Comparison of ENCODE assay signal across 8 cellular contexts in the genomic region with DNA sequence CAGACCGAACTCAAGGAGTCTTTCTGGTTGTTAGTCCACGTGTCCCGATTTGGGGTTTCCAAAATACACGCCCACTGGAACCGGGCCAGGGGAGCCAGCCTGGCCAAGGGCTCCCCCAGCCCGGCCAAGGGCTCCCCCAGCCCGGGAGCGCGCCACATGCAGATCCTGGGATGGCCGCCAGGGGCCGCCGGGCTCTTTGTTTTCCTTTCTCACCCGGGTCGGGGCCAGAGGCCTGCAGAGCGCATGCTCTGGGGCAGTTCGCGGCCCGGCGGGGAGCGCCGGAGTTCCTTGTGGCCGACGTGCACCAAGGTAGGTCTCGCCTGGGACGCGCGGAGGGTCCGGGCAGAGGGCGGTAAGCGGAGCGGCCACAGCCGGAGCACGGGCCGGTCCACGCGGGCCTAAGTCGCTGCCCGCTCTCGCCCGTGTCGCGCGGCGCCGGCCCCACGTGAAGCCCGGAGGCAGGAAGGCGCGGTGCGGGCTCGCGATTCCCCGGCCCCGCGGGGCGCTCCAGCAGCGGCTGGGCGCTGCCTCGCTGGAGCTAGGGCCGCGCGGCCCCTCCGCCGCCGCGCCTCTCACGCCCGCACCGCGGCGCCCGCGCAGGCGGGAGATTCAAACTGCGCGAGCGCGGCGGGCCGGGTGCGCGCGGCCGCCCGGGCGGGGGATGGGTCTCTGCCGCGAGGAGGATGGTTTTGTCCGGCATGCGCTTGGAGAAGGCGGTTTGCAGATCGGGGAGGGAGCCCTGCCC. TPM values are rescaled to one million over a fixed set of nuclear protein-coding genes. Genes with fewer than 3 reads are reported as not detected.
A peak's percentile ranks its signal among the peaks of the same experiment; 100 is the strongest.
DNase-seq lines count a peak whose midpoint lies in the region; ATAC-seq and TF ChIP-seq lines count a peak whose summit lies in the region.

No MANE protein-coding gene starts in this region.

- peak overlapping the region; percentile 69 for H3K4me3 ChIP-seq in AG09309 (ENCODE audit: control insufficient read depth, low read depth, low read length)
- H3K4me3 ChIP-seq in kidney epithelial cell (ENCODE audit: low read depth, low read length): peak overlapping the region; percentile 76

- no peaks in the 10 kb centered on the region for H3K36me3 ChIP-seq in kidney epithelial cell (ENCODE audit: control insufficient read depth, insufficient read depth, low read length)

- peak; percentile 48 for DNase-seq in AG09309 (ENCODE audit: low read depth)
- peak; percentile 91 for DNase-seq in NCI-H2196 (lab: John Stamatoyannopoulos, UW; ENCODE audit: unreplicated experiment)
- peak; percentile 75 to 83 (median 78) for DNase-seq in activated CD4-positive, CD25-positive, alpha-beta regulatory T cell (lab: John Stamatoyannopoulos, UW)
- peak; percentile 82 for DNase-seq in central memory CD4-positive, alpha-beta T cell
- DNase-seq in kidney epithelial cell (ENCODE audit: low read depth): no peak
- DNase-seq in stimulated activated CD4-positive, alpha-beta T cell treated with anti-CD3 and anti-CD28 coated beads, Interleukin-15, amount 100 ng/mL, for 24 hours: peak; percentile 94

- H3K27me3 ChIP-seq in kidney epithelial cell (ENCODE audit: control insufficient read depth, insufficient read depth, low read length): no peaks in the 10 kb centered on the region

- TF ChIP-seq CTCF in AG09309 (IDR thresholded peaks at IDR 0.05; ENCODE audit: control insufficient read depth, insufficient read depth, low read depth, low read length, missing control alignments): peak; percentile 92
- peak; percentile 96 for TF ChIP-seq CTCF in kidney epithelial cell (IDR thresholded peaks at IDR 0.05; ENCODE audit: insufficient read depth, low read length, poor library complexity, severe bottlenecking)

- peak; percentile 79 for ATAC-seq in GM18868 (IDR thresholded peaks at IDR 0.05; ENCODE audit: unreplicated experiment)
- ATAC-seq in HG03103 (IDR thresholded peaks at IDR 0.05; ENCODE audit: low read depth, unreplicated experiment): peak; percentile 56

RNA-seq across cellular contexts. Expression of a gene that starts 12.3 kb away (rescaled TPM):
- 37.6 and 45.2 TPM in 2 replicates for total RNA-seq in kidney epithelial cell

RNA-seq across cellular contexts. Expression of a gene that starts 34.7 kb away (rescaled TPM):
- total RNA-seq in kidney epithelial cell: 11.9 and 20.1 TPM in 2 replicates
